Comparison of ENCODE assay signal across 36 cellular contexts in genomic region chr1:14685078-14685477, GRCh38.
"Had no signal": no experiment of that assay in that cellular context is flagged by ENCODE, and none has a peak within 500 bp of the region (broad histone marks: within the 10 kb centered on the region; RNA-seq: fewer than 3 reads in every experiment).

No MANE protein-coding gene starts in this region.

- H3K27me3 Mint-ChIP-seq: activated CD4-positive, alpha-beta T cell treated with anti-CD3 and anti-CD28 coated beads, Interleukin-2, amount 10 ng/mL, durations not matched to agents 24 days and 14 days; activated CD8-positive, alpha-beta T cell treated with anti-CD3 and anti-CD28 coated beads for 36 hours; activated naive CD4-positive, alpha-beta T cell treated with anti-CD3 and anti-CD28 coated beads, Interleukin-2, amount 10 ng/mL, durations not matched to agents 7 days and 5 days; activated naive CD8-positive, alpha-beta T cell treated with anti-CD3 and anti-CD28 coated beads, Interleukin-2, amount 10 ng/mL, durations not matched to agents 7 days and 5 days; activated naive CD8-positive, alpha-beta T cell treated with anti-CD3 and anti-CD28 coated beads, Interleukin-2, amount 50 U/mL, for 24 hours had no signal

- H3K27ac ChIP-seq: ascending aorta, cardiac muscle cell, VCaP had no signal

- H3K36me3 Mint-ChIP-seq: activated CD4-positive, alpha-beta memory T cell treated with anti-CD3 and anti-CD28 coated beads for 36 hours; activated naive CD4-positive, alpha-beta T cell treated with anti-CD3 and anti-CD28 coated beads, Interleukin-2, amount 10 ng/mL, durations not matched to agents 7 days and 5 days; activated naive CD4-positive, alpha-beta T cell treated with anti-CD3 and anti-CD28 coated beads, Interleukin-2, amount 50 U/mL, for 24 hours; activated naive CD8-positive, alpha-beta T cell; activated naive CD8-positive, alpha-beta T cell treated with anti-CD3 and anti-CD28 coated beads, Interleukin-2, amount 10 ng/mL, durations not matched to agents 7 days and 5 days had no signal

- H3K27ac Mint-ChIP-seq: activated B cell treated with CpG ODN at 0.5 μM for 24 hours; activated CD4-positive, alpha-beta memory T cell treated with anti-CD3 and anti-CD28 coated beads for 36 hours; activated CD4-positive, alpha-beta T cell treated with anti-CD3 and anti-CD28 coated beads, Interleukin-2, amount 10 ng/mL, durations not matched to agents 24 days and 14 days; activated CD8-positive, alpha-beta T cell treated with anti-CD3 and anti-CD28 coated beads for 36 hours; activated naive CD4-positive, alpha-beta T cell treated with anti-CD3 and anti-CD28 coated beads, Interleukin-2, amount 10 ng/mL, durations not matched to agents 7 days and 5 days; activated naive CD4-positive, alpha-beta T cell treated with anti-CD3 and anti-CD28 coated beads, Interleukin-2, amount 50 U/mL, for 24 hours; activated naive CD8-positive, alpha-beta T cell; activated naive CD8-positive, alpha-beta T cell treated with anti-CD3 and anti-CD28 coated beads, Interleukin-2, amount 10 ng/mL, durations not matched to agents 7 days and 5 days; activated naive CD8-positive, alpha-beta T cell treated with anti-CD3 and anti-CD28 coated beads, Interleukin-2, amount 50 U/mL, for 24 hours; activated T-cell treated with anti-CD3 and anti-CD28 coated beads, Interleukin-2, amount 50 U/mL, for 72 hours; activated T-helper 1 cell treated with anti-CD3 and anti-CD28 coated beads, Interleukin-12 subunit alpha, Interleukin-12 subunit beta, Interleukin-2, Interleukin-4 antibody, amounts not matched to agents 30 ng/mL and 10 ng/mL and 1 ng/mL, durations not matched to agents 14 hours and 24 hours and 36 hours; activated T-helper 17 cell treated with anti-CD3 and anti-CD28 coated beads, Interleukin-2, amount 50 U/mL, for 72 hours; brain; T-helper 1 cell treated with Interleukin-12 subunit alpha and Interleukin-12 subunit beta and Interleukin-4 antibody, amounts not matched to agents 30 μg/mL and 1 μg/mL, for 36 hours; T-helper 2 cell treated with Interferon-gamma antibody and Interleukin-4, amounts not matched to agents 5 μg/mL and 100 μg/mL, for 36 hours had no signal

- H3K9me3 Mint-ChIP-seq: activated B cell treated with CpG ODN at 0.5 μM for 24 hours; activated CD4-positive, alpha-beta T cell treated with anti-CD3 and anti-CD28 coated beads, Interleukin-2, amount 10 ng/mL, durations not matched to agents 24 days and 14 days; activated CD8-positive, alpha-beta T cell treated with anti-CD3 and anti-CD28 coated beads for 36 hours; activated naive CD4-positive, alpha-beta T cell treated with anti-CD3 and anti-CD28 coated beads, Interleukin-2, amount 50 U/mL, for 24 hours; activated T-cell treated with anti-CD3 and anti-CD28 coated beads, Interleukin-2, amount 50 U/mL, for 4 hours; activated T-helper 1 cell treated with anti-CD3 and anti-CD28 coated beads, Interleukin-12 subunit alpha, Interleukin-12 subunit beta, Interleukin-2, Interleukin-4 antibody, amounts not matched to agents 30 ng/mL and 10 ng/mL and 1 ng/mL, durations not matched to agents 14 hours and 24 hours and 36 hours; T-helper 2 cell treated with Interferon-gamma antibody and Interleukin-4, amounts not matched to agents 5 μg/mL and 100 μg/mL, for 36 hours had no signal

- H3K4me3 Mint-ChIP-seq: activated B cell treated with CpG ODN at 0.5 μM for 24 hours; activated CD4-positive, alpha-beta memory T cell treated with anti-CD3 and anti-CD28 coated beads for 36 hours; activated CD4-positive, alpha-beta T cell treated with anti-CD3 and anti-CD28 coated beads, Interleukin-2, amount 10 ng/mL, durations not matched to agents 24 days and 14 days; activated CD8-positive, alpha-beta T cell treated with anti-CD3 and anti-CD28 coated beads for 36 hours; activated naive CD4-positive, alpha-beta T cell treated with anti-CD3 and anti-CD28 coated beads, Interleukin-2, amount 10 ng/mL, durations not matched to agents 7 days and 5 days; activated naive CD4-positive, alpha-beta T cell treated with anti-CD3 and anti-CD28 coated beads, Interleukin-2, amount 50 U/mL, for 24 hours; activated naive CD8-positive, alpha-beta T cell; activated naive CD8-positive, alpha-beta T cell treated with anti-CD3 and anti-CD28 coated beads, Interleukin-2, amount 10 ng/mL, durations not matched to agents 7 days and 5 days; activated naive CD8-positive, alpha-beta T cell treated with anti-CD3 and anti-CD28 coated beads, Interleukin-2, amount 50 U/mL, for 24 hours; activated T-cell treated with anti-CD3 and anti-CD28 coated beads, Interleukin-2, amount 50 U/mL, for 4 hours; activated T-cell treated with anti-CD3 and anti-CD28 coated beads, Interleukin-2, amount 50 U/mL, for 72 hours; activated T-helper 1 cell treated with anti-CD3 and anti-CD28 coated beads, Interleukin-12 subunit alpha, Interleukin-12 subunit beta, Interleukin-2, Interleukin-4 antibody, amounts not matched to agents 30 ng/mL and 10 ng/mL and 1 ng/mL, durations not matched to agents 14 hours and 24 hours and 36 hours; activated T-helper 17 cell treated with anti-CD3 and anti-CD28 coated beads, Interleukin-2, amount 50 U/mL, for 72 hours; brain; central memory CD8-positive, alpha-beta T cell; T-helper 1 cell treated with Interleukin-12 subunit alpha and Interleukin-12 subunit beta and Interleukin-4 antibody, amounts not matched to agents 30 μg/mL and 1 μg/mL, for 36 hours; T-helper 2 cell treated with Interferon-gamma antibody and Interleukin-4, amounts not matched to agents 5 μg/mL and 100 μg/mL, for 36 hours had no signal

- ATAC-seq: activated CD8-positive, alpha-beta T cell treated with anti-CD3 and anti-CD28 coated beads for 36 hours; activated naive CD8-positive, alpha-beta T cell treated with anti-CD3 and anti-CD28 coated beads, Interleukin-2, amount 50 U/mL, for 24 hours; activated T-cell treated with anti-CD3 and anti-CD28 coated beads, Interleukin-2, amount 50 U/mL, for 4 hours; activated T-cell treated with anti-CD3 and anti-CD28 coated beads, Interleukin-2, amount 50 U/mL, for 72 hours; activated T-helper 17 cell treated with anti-CD3 and anti-CD28 coated beads, Interleukin-2, amount 50 U/mL, for 72 hours had no signal

- H3K4me1 Mint-ChIP-seq: activated B cell treated with CpG ODN at 0.5 μM for 24 hours; activated CD4-positive, alpha-beta T cell treated with anti-CD3 and anti-CD28 coated beads, Interleukin-2, amount 10 ng/mL, durations not matched to agents 24 days and 14 days; activated naive CD4-positive, alpha-beta T cell treated with anti-CD3 and anti-CD28 coated beads, Interleukin-2, amount 10 ng/mL, durations not matched to agents 7 days and 5 days; activated naive CD4-positive, alpha-beta T cell treated with anti-CD3 and anti-CD28 coated beads, Interleukin-2, amount 50 U/mL, for 24 hours; activated naive CD8-positive, alpha-beta T cell treated with anti-CD3 and anti-CD28 coated beads, Interleukin-2, amount 10 ng/mL, durations not matched to agents 7 days and 5 days; activated naive CD8-positive, alpha-beta T cell treated with anti-CD3 and anti-CD28 coated beads, Interleukin-2, amount 50 U/mL, for 24 hours; activated T-helper 17 cell treated with anti-CD3 and anti-CD28 coated beads, Interleukin-2, amount 50 U/mL, for 72 hours; central memory CD8-positive, alpha-beta T cell had no signal

- DNase-seq: activated B cell treated with CpG ODN at 0.5 μM for 24 hours; activated CD4-positive, alpha-beta memory T cell treated with anti-CD3 and anti-CD28 coated beads for 36 hours; activated CD4-positive, alpha-beta T cell treated with anti-CD3 and anti-CD28 coated beads for 4 hours; activated CD4-positive, alpha-beta T cell treated with anti-CD3 and anti-CD28 coated beads, Interleukin-2, amount 10 ng/mL, durations not matched to agents 24 days and 14 days; activated CD4-positive, alpha-beta T cell treated with anti-CD3 and anti-CD28 coated beads, Interleukin-2, amount 50 U/mL, for 1 hour; activated CD4-positive, alpha-beta T cell treated with anti-CD3 and anti-CD28 coated beads, Interleukin-2, amount 50 U/mL, for 4 hours; activated CD4-positive, CD25-positive, alpha-beta regulatory T cell treated with anti-CD3 and anti-CD28 coated beads, Interleukin-2, amount 50 U/mL, for 72 hours; activated CD8-positive, alpha-beta memory T cell treated with anti-CD3 and anti-CD28 coated beads, Interleukin-2, amount 50 U/mL, for 4 hours; activated CD8-positive, alpha-beta T cell treated with anti-CD3 and anti-CD28 coated beads for 36 hours; activated effector memory CD4-positive, alpha-beta T cell treated with anti-CD3 and anti-CD28 coated beads, Interleukin-2, amount 50 U/mL, for 16 hours; activated naive CD4-positive, alpha-beta T cell treated with anti-CD3 and anti-CD28 coated beads, Interleukin-2, amount 10 ng/mL, durations not matched to agents 7 days and 5 days; activated naive CD4-positive, alpha-beta T cell treated with Interleukin-2 at 50 U/mL for 16 hours; activated naive CD8-positive, alpha-beta T cell treated with anti-CD3 and anti-CD28 coated beads, Interleukin-2, amount 10 ng/mL, durations not matched to agents 7 days and 5 days; activated naive CD8-positive, alpha-beta T cell treated with anti-CD3 and anti-CD28 coated beads, Interleukin-2, amount 50 U/mL, for 24 hours; activated T-cell treated with anti-CD3 and anti-CD28 coated beads for 4 hours; activated T-cell treated with anti-CD3 and anti-CD28 coated beads, Interleukin-2, amount 50 U/mL, for 1 hour; activated T-cell treated with anti-CD3 and anti-CD28 coated beads, Interleukin-2, amount 50 U/mL, for 4 hours; activated T-cell treated with anti-CD3 and anti-CD28 coated beads, Interleukin-2, amount 50 U/mL, for 72 hours; amygdala; anterior cingulate cortex; caudate nucleus; cerebellar nuclear complex; T-helper 1 cell; T-helper 2 cell; T-helper 9 cell had no signal

- H3K4me3 ChIP-seq: ascending aorta, cardiac muscle cell had no signal

- H3K27me3 ChIP-seq: ascending aorta, cardiac muscle cell had no signal

- H3K4me1 ChIP-seq: ascending aorta had no signal

- H3K36me3 ChIP-seq: ascending aorta, cardiac muscle cell had no signal

- H3K9me3 ChIP-seq: ascending aorta had no signal
